ENCODE assay signal across 8 cellular contexts in genomic region chr6:49462071-49462470, GRCh38. TPM values are rescaled to one million over a fixed set of nuclear protein-coding genes. Genes with fewer than 3 reads are reported as not detected.
DNase-seq lines count a peak whose midpoint lies in the region; ATAC-seq and TF ChIP-seq lines count a peak whose summit lies in the region.

No MANE protein-coding gene starts in this region.

- TF ChIP-seq CTCF in left ventricle myocardium inferior (IDR thresholded peaks at IDR 0.05; ENCODE audit: borderline replicate concordance) = no peak
- no peak for TF ChIP-seq CTCF in astrocyte of the cerebellum (IDR thresholded peaks at IDR 0.05; ENCODE audit: low read depth, low read length, missing control alignments)

- in situ Hi-C loops in astrocyte of the cerebellum (cut with HindIII; ENCODE audit: low sequenced_read_pairs) = no loop called here

- H3K27ac ChIP-seq in left ventricle myocardium inferior (replicated peaks) = peak overlapping the region; percentile 88
- no peak overlapping the region for H3K27ac ChIP-seq in mesendoderm (ENCODE audit: low read depth, low read length)
- no peak overlapping the region for H3K27ac ChIP-seq in aorta (ENCODE audit: low read depth in 1 of 2, low read length in 2 of 2)

- H3K23ac ChIP-seq in mesendoderm (ENCODE audit: low read length) = no peak overlapping the region

- H3K79me2 ChIP-seq in mesendoderm (ENCODE audit: control insufficient read depth, insufficient read depth, low read length) = peaks cover 23% of the 10 kb centered on the region

- H3K9me3 ChIP-seq in left ventricle myocardium inferior (replicated peaks) (no peaks in the 10 kb centered on the region), aorta (ENCODE audit: control insufficient read depth, low read length) (no peaks in the 10 kb centered on the region)

- ATAC-seq in left ventricle myocardium superior = no peak
- no peak for ATAC-seq in aorta (ENCODE audit: low FRiP score)
- ATAC-seq in HG03108 (IDR thresholded peaks at IDR 0.05; ENCODE audit: unreplicated experiment) = no peak

- no peak overlapping the region for H2AK5ac ChIP-seq in mesendoderm (ENCODE audit: low read length)

- H3K4me2 ChIP-seq in mesendoderm (ENCODE audit: low read length) = no peak overlapping the region

- no peak overlapping the region for H3K9ac ChIP-seq in mesendoderm (ENCODE audit: low read length)

- H3K18ac ChIP-seq in mesendoderm (ENCODE audit: low read length) = no peak overlapping the region

- H3K27me3 ChIP-seq in left ventricle myocardium inferior (ENCODE audit: low read depth) = no peaks in the 10 kb centered on the region
- no peaks in the 10 kb centered on the region for H3K27me3 ChIP-seq in mesendoderm (ENCODE audit: insufficient read depth, low read length, poor library complexity)
- no peaks in the 10 kb centered on the region for H3K27me3 ChIP-seq in aorta (ENCODE audit: control insufficient read depth in 1 of 2, insufficient read depth in 2 of 2, low read length in 1 of 2)

- H3K36me3 ChIP-seq in left ventricle myocardium inferior = peaks cover 21% of the 10 kb centered on the region
- H3K36me3 ChIP-seq in mesendoderm (ENCODE audit: control insufficient read depth, insufficient read depth, low read length) = no peaks in the 10 kb centered on the region
- H3K36me3 ChIP-seq in aorta (ENCODE audit: control insufficient read depth in 1 of 2, insufficient read depth in 2 of 2, low read length in 1 of 2) = peaks cover 0 to 1% of the 10 kb centered on the region in 2 donors

- no peak overlapping the region for H3K56ac ChIP-seq in mesendoderm (ENCODE audit: low read length)

- no peak overlapping the region for H2BK15ac ChIP-seq in mesendoderm (replicated peaks; ENCODE audit: low read depth)

- no peak overlapping the region for H4K5ac ChIP-seq in mesendoderm (ENCODE audit: low read length)

- DNase-seq in left ventricle myocardium inferior (no peak), left ventricle myocardium superior (no peak), astrocyte of the cerebellum (ENCODE audit: low read depth) (no peak), mesendoderm (no peak), aorta (no peak), occipital lobe (lab: John Stamatoyannopoulos, UW) (no peak), cortex of kidney (lab: John Stamatoyannopoulos, UW) (no peak)

- H2BK120ac ChIP-seq in mesendoderm (ENCODE audit: low read depth, low read length) = no peak overlapping the region

- no CpG with 5 or more reads among the region's 3 CpGs for WGBS in mesendoderm (ENCODE audit: extremely low coverage, insufficient coverage, low lambda C conversion rate)
- WGBS in aorta, 2 donors = 39 to 41% methylated on average over 3 of the region's 3 CpGs

- H3K4ac ChIP-seq in mesendoderm (ENCODE audit: low read depth, low read length) = no peak overlapping the region

- no peak overlapping the region for H2BK5ac ChIP-seq in mesendoderm (ENCODE audit: low read length)

- peak overlapping the region; percentile 76 for H4K8ac ChIP-seq in mesendoderm (ENCODE audit: low read depth, low read length)

- H3K4me1 ChIP-seq in left ventricle myocardium inferior = peaks cover 51% of the 10 kb centered on the region
- H3K4me1 ChIP-seq in mesendoderm (ENCODE audit: control insufficient read depth, low read depth, low read length) = peaks cover 3% of the 10 kb centered on the region
- peaks cover 0 to 2% of the 10 kb centered on the region in 2 donors for H3K4me1 ChIP-seq in aorta (ENCODE audit: control insufficient read depth in 1 of 2, insufficient read depth in 2 of 2, low read length in 2 of 2)

- peaks cover 7% of the 10 kb centered on the region for H3K79me1 ChIP-seq in mesendoderm (ENCODE audit: low read length)

- H3K4me3 ChIP-seq in left ventricle myocardium inferior = peak overlapping the region; percentile 88
- peak overlapping the region; percentile 73 for H3K4me3 ChIP-seq in astrocyte of the cerebellum (ENCODE audit: low read depth, low read length)
- no peak overlapping the region for H3K4me3 ChIP-seq in mesendoderm (ENCODE audit: low read length)
- H3K4me3 ChIP-seq in aorta (ENCODE audit: low read length in 2 of 2) = peak overlapping the region; percentile 94 to 100

- intact Hi-C loops in left ventricle myocardium inferior (cut with micrococcal nuclease) (no loop called here), left ventricle myocardium superior (cut with micrococcal nuclease) (no loop called here), aorta (cut with DNase I) (no loop called here)

RNA-seq across cellular contexts. Expression of gene MMUT, which starts 1.0 kb away (rescaled TPM):
- total RNA-seq in left ventricle myocardium inferior (38.3 TPM), left ventricle myocardium superior (34.9 TPM), aorta (10 to 100 TPM; 20.7 to 24.2 TPM), occipital lobe (29.6 TPM)
- 6.7 TPM for polyA plus RNA-seq in mesendoderm (2013, experiment 1 of 2)
- polyA plus RNA-seq in mesendoderm (2013, experiment 2 of 2) = 6.9 TPM
- 10 to 100 TPM; 13.3 to 18.7 TPM for polyA plus RNA-seq in aorta

RNA-seq across cellular contexts. Expression of gene CENPQ, which starts 1.1 kb away (rescaled TPM):
- 6.0 TPM for total RNA-seq in left ventricle myocardium inferior
- total RNA-seq in left ventricle myocardium superior = 3.2 TPM
- polyA plus RNA-seq in mesendoderm (2013, experiment 1 of 2) = 19.6 TPM
- polyA plus RNA-seq in mesendoderm (2013, experiment 2 of 2) = 20.2 TPM
- 1 to 10 TPM; 3.8 to 4.2 TPM for total RNA-seq in aorta
- polyA plus RNA-seq in aorta = 1 to 10 TPM; 5.5 to 7.8 TPM
- total RNA-seq in occipital lobe = 5.6 TPM

RNA-seq across cellular contexts. Expression of gene GLYATL3, which starts 37.7 kb away (rescaled TPM):
- not detected for total RNA-seq in left ventricle myocardium inferior
- not detected for total RNA-seq in left ventricle myocardium superior
- polyA plus RNA-seq in mesendoderm (2013, experiment 1 of 2) = not detected
- not detected for polyA plus RNA-seq in mesendoderm (2013, experiment 2 of 2)
- total RNA-seq in aorta = not detected
- not detected for polyA plus RNA-seq in aorta
- not detected for total RNA-seq in occipital lobe
